In the genomic region with DNA sequence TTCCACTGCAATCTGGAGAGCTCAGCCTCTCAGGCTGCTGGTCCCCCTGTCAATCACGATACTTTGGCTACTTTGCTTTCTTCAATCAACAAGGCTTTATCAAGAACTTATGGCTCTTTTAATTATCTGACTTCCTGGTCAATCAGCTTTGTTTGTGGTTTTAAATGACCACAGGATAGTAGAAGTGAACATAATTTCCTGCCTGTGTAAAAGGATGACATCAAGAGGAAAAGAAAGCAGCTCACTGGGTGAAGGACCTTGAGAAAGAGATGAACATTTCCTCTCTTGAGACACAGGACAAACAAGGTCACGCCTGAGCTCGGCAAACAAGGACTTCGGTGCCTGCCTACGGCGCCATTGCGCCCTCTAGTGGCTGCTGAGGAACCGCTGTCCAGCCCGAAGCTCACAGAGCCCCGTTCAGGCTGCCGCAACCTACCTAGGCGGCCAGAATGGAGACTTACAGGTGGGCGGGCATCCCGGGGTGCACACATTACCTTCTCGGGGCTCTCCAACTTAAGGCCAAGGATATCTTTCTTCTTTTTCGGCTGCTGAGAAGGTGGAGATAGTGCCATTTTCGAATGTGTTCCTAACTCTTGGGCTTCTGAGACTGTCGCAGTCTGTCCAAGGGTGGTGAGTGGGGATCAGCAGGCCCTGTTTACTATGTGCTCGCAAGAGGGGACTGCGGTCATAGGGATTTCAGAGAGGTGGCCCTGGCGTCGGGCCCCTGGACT, we compare ENCODE assay signal across 8 cellular contexts. TPM values are rescaled to one million over a fixed set of nuclear protein-coding genes. Genes with fewer than 3 reads are reported as not detected.
A peak's percentile ranks its signal among the peaks of the same experiment; 100 is the strongest.
DNase-seq lines count a peak whose midpoint lies in the region; ATAC-seq and TF ChIP-seq lines count a peak whose summit lies in the region.

No MANE protein-coding gene starts in this region.

- no peaks in the 10 kb centered on the region for H3K36me3 Mint-ChIP-seq in chondrocyte (ENCODE audit: low read depth)

- peak overlapping the region; percentile 2 for H3K27ac Mint-ChIP-seq in chondrocyte (ENCODE audit: unreplicated experiment)

- TF ChIP-seq CTCF in AG09319 (IDR thresholded peaks at IDR 0.05; ENCODE audit: low read depth, low read length) (peak; percentile 99), chondrocyte (IDR thresholded peaks at IDR 0.05) (peak; percentile 99)

- peak; percentile 86 for ATAC-seq in GM18873 (IDR thresholded peaks at IDR 0.05; ENCODE audit: low FRiP score, unreplicated experiment)
- peak; percentile 96 for ATAC-seq in HG03135 (IDR thresholded peaks at IDR 0.05; ENCODE audit: unreplicated experiment)
- ATAC-seq in left lobe of liver = peak; percentile 99

- DNase-seq in AG09319 (ENCODE audit: extremely low read depth, low read depth) = peak; percentile 94
- peak; percentile 70 for DNase-seq in NCI-H345 treated with DMSO at 0.1 percent for 48 hours (lab: John Stamatoyannopoulos, UW; ENCODE audit: unreplicated experiment)
- peak; percentile 81 to 87 for DNase-seq in activated CD4-positive, alpha-beta T cell treated with anti-CD3 and anti-CD28 coated beads for 24 hours (ENCODE audit: low read depth in 2 of 2)
- DNase-seq in chondrocyte (ENCODE audit: low spot score) = no peak
- peak; percentile 92 for DNase-seq in left lobe of liver (ENCODE audit: low spot score)
- DNase-seq in stimulated activated CD4-positive, alpha-beta T cell treated with anti-CD3 and anti-CD28 coated beads, Interleukin-2, amount 100 ng/mL, for 24 hours = peak; percentile 92 to 94

- H3K27me3 Mint-ChIP-seq in chondrocyte (ENCODE audit: low read depth) = no peaks in the 10 kb centered on the region

- no peaks in the 10 kb centered on the region for H3K9me3 Mint-ChIP-seq in chondrocyte (ENCODE audit: low read depth)

- peaks cover 15% of the 10 kb centered on the region for H3K4me1 Mint-ChIP-seq in chondrocyte (ENCODE audit: low read depth)

- H3K4me3 Mint-ChIP-seq in chondrocyte (ENCODE audit: unreplicated experiment) = no peak overlapping the region

RNA-seq across cellular contexts. Expression of gene IL1RL2, which starts 54.0 kb away (rescaled TPM):
- total RNA-seq in chondrocyte (0.07 to 0.46 TPM in 2 of 3 replicates, not detected in the other), left lobe of liver (2.5 TPM)
